ENCODE assay signal across 17 cellular contexts in the genomic region with DNA sequence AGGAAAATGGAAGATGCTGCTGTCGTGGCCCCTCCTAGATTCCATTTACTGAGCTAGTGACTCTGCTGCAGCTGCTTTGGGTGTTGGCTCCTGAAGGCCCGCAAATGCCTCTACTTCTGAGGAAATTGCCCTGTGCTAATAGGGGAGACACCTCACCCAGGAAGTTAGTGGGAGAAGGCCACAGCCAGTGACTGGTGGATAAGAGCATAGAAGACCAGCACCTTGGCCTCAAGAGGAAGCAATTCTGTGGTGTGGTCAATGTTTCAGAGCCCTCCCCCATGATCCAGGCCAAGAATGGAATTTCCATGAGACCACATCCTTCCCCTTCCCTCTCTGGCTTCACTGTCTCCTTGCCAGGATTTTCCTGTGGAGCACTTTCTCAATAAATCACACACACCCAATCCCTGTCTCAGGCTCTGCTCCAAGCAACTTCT. TPM values are rescaled to one million over a fixed set of nuclear protein-coding genes. Genes with fewer than 3 reads are reported as not detected.
DNase-seq lines count a peak whose midpoint lies in the region; ATAC-seq, FAIRE-seq and TF ChIP-seq lines count a peak whose summit lies in the region.
"Had no signal": no experiment of that assay in that cellular context is flagged by ENCODE, and none has a peak within 500 bp of the region (broad histone marks: within the 10 kb centered on the region; RNA-seq: fewer than 3 reads in every experiment).

No MANE protein-coding gene starts in this region.

- H3K4me3 ChIP-seq in AG04450 (ENCODE audit: low read depth, low read length) (no peak overlapping the region), astrocyte (ENCODE audit: insufficient read depth, low read depth, low read length) (no peak overlapping the region), gastrocnemius medialis (no peak overlapping the region)
- H3K4me3 ChIP-seq: Peyer's patch, tibial nerve had no signal

- peaks cover 4% of the 10 kb centered on the region for H3K27me3 Mint-ChIP-seq in astrocyte (ENCODE audit: low read depth, unreplicated experiment)
- H3K27me3 Mint-ChIP-seq: effector memory CD8-positive, alpha-beta T cell had no signal

- no peaks in the 10 kb centered on the region for H3K36me3 Mint-ChIP-seq in astrocyte (ENCODE audit: low read depth, unreplicated experiment)

- peak overlapping the region; percentile 42 for H3K4me2 ChIP-seq in astrocyte (ENCODE audit: low read length)

- H3K9me3 Mint-ChIP-seq in astrocyte (ENCODE audit: unreplicated experiment), result no peaks in the 10 kb centered on the region
- H3K9me3 Mint-ChIP-seq: effector memory CD8-positive, alpha-beta T cell had no signal

- H3K4me3 Mint-ChIP-seq in astrocyte (ENCODE audit: unreplicated experiment), result no peak overlapping the region
- H3K4me3 Mint-ChIP-seq: effector memory CD8-positive, alpha-beta T cell had no signal

- no peaks in the 10 kb centered on the region for H3K79me2 ChIP-seq in astrocyte (ENCODE audit: insufficient read depth, low read length)

- in situ Hi-C loops in gastrocnemius medialis (cut with MboI; ENCODE audit: low sequenced_read_pairs in 4 of 4), result no loop called here

- DNase-seq in AG04450 (ENCODE audit: low read depth, low spot score), result peak; percentile 30
- peak; percentile 13 for DNase-seq in HTR-8/SVneo (ENCODE audit: insufficient read length, low spot score)
- DNase-seq in astrocyte (ENCODE audit: low read depth), result peak; percentile 96
- DNase-seq in iris pigment epithelial cell (ENCODE audit: low read depth), result peak; percentile 78
- DNase-seq in left colon, result no peak
- no peak for DNase-seq in gastrocnemius medialis
- DNase-seq in iPS-NIHi7 (ENCODE audit: extremely low spot score), result no peak
- DNase-seq: activated naive CD4-positive, alpha-beta T cell treated with Interleukin-2 at 50 U/mL for 16 hours; BE2C; effector memory CD8-positive, alpha-beta T cell; NCI-H187 treated with DMSO at 0.1 percent for 48 hours; Peyer's patch; posterior cingulate gyrus had no signal

- ATAC-seq in left colon (no peak), GM21526 (IDR thresholded peaks at IDR 0.05; ENCODE audit: low FRiP score, unreplicated experiment) (no peak), gastrocnemius medialis (no peak)
- ATAC-seq: effector memory CD8-positive, alpha-beta T cell had no signal

- CTCF ChIA-PET in AG04450 (lab: Charles Lee), result interaction anchor here (0.6 to 1.0 kb wide), 2 partner anchors 152 to 156 kb away, joined by 3 read pairs; no protein-coding TSS in a partner anchor

- no peak for TF ChIP-seq POLR2A in gastrocnemius medialis (IDR thresholded peaks at IDR 0.05)

- no peak overlapping the region for H3K27ac ChIP-seq in AG04450 (ENCODE audit: low read depth, low read length)
- H3K27ac ChIP-seq in astrocyte (ENCODE audit: low read depth, low read length), result no peak overlapping the region
- no peak overlapping the region for H3K27ac ChIP-seq in gastrocnemius medialis
- H3K27ac ChIP-seq: Peyer's patch had no signal

- no peaks in the 10 kb centered on the region for H3K36me3 ChIP-seq in astrocyte (ENCODE audit: insufficient read depth, low read length)
- no peaks in the 10 kb centered on the region for H3K36me3 ChIP-seq in gastrocnemius medialis
- H3K36me3 ChIP-seq: BE2C, Peyer's patch, tibial nerve had no signal

- no peaks in the 10 kb centered on the region for H3K27me3 ChIP-seq in AG04450 (ENCODE audit: control insufficient read depth, insufficient read depth, low read length)
- H3K27me3 ChIP-seq in astrocyte (ENCODE audit: insufficient read depth, low read length), result no peaks in the 10 kb centered on the region
- no peaks in the 10 kb centered on the region for H3K27me3 ChIP-seq in gastrocnemius medialis
- H3K27me3 ChIP-seq: BE2C, Peyer's patch, tibial nerve had no signal

- no peaks in the 10 kb centered on the region for H3K9me3 ChIP-seq in AG04450 (ENCODE audit: control insufficient read depth, insufficient read depth, low read length)
- H3K9me3 ChIP-seq in astrocyte (ENCODE audit: insufficient read depth, low read depth, low read length), result no peaks in the 10 kb centered on the region
- no peaks in the 10 kb centered on the region for H3K9me3 ChIP-seq in gastrocnemius medialis
- H3K9me3 ChIP-seq: BE2C, Peyer's patch, tibial nerve had no signal

- H3K27ac Mint-ChIP-seq in astrocyte (ENCODE audit: unreplicated experiment), result peak overlapping the region; percentile 31
- H3K27ac Mint-ChIP-seq: effector memory CD8-positive, alpha-beta T cell had no signal

- H3K4me1 Mint-ChIP-seq in astrocyte (ENCODE audit: low read depth, unreplicated experiment), result peaks cover 15% of the 10 kb centered on the region

- FAIRE-seq in HTR-8/SVneo (lab: Jason Lieb, UNC) (no peak), astrocyte (lab: Jason Lieb, UNC) (peak; percentile 49)
- FAIRE-seq: GM19239, islet of Langerhans had no signal

- TF ChIP-seq CTCF in AG04450 (IDR thresholded peaks at IDR 0.05; ENCODE audit: low read depth, low read length), result no peak
- TF ChIP-seq CTCF in astrocyte (IDR thresholded peaks at IDR 0.05; ENCODE audit: insufficient read depth, low read depth, low read length), result no peak
- TF ChIP-seq CTCF in gastrocnemius medialis (IDR thresholded peaks at IDR 0.05 in 4 of 5, conservative IDR thresholded peaks at IDR 0.05 in 1 of 5), result no peak

- intact Hi-C loops in left colon (cut with DNase I, micrococcal nuclease) (no loop called here), gastrocnemius medialis (cut with DNase I; ENCODE audit: low total_unique reads) (no loop called here)

- no peak overlapping the region for H3K9ac ChIP-seq in astrocyte (ENCODE audit: low read length)

- H4K20me1 ChIP-seq in astrocyte (ENCODE audit: insufficient read depth, low read length), result no peaks in the 10 kb centered on the region

- POLR2A ChIA-PET in AG04450 (lab: Yijun Ruan, JAX), result interaction anchor here (0.8 kb wide), 1 partner anchor 11 kb away, joined by 3 read pairs; no protein-coding TSS in a partner anchor

- no peak overlapping the region for H2AFZ ChIP-seq in astrocyte (ENCODE audit: low read depth, low read length)

- H3K4me1 ChIP-seq in astrocyte (ENCODE audit: insufficient read depth, low read length), result peaks cover 20% of the 10 kb centered on the region
- H3K4me1 ChIP-seq in gastrocnemius medialis, result no peaks in the 10 kb centered on the region
- H3K4me1 ChIP-seq: BE2C had no signal

RNA-seq across cellular contexts. Expression of a gene that starts 25.0 kb away (rescaled TPM):
- polyA plus RNA-seq in AG04450 (2011; rRNA removed), result 9.6 TPM in 2 replicates
- 10.3 and 11.7 TPM in 2 replicates for polyA minus RNA-seq in AG04450 (2011; rRNA and poly(A)+ RNA removed)
- total RNA-seq in astrocyte (5.4 and 6.8 TPM in 2 replicates), left colon (10 to 100 TPM in 1 of 2 donors, 1 to 10 TPM in 1; 7.4 to 11.0 TPM), gastrocnemius medialis (1 to 10 TPM; 2.1 to 4.1 (median 3.5) TPM)

Comparison
In these comparisons a context has a peak if more than half of its experiments do, and no peak if none do; other contexts are left out.
1. DNase-seq: peak in AG04450 (single experiment), HTR-8/SVneo (single experiment), astrocyte (single experiment) and iris pigment epithelial cell (single experiment); none in left colon (0 of 2), gastrocnemius medialis (0 of 2) and iPS-NIHi7 (single experiment).